ENCODE assay signal across 11 cellular contexts in genomic region chr11:83528225-83528624, GRCh38.
"Had no signal": no experiment of that assay in that cellular context is flagged by ENCODE, and none has a peak within 500 bp of the region (broad histone marks: within the 10 kb centered on the region; RNA-seq: fewer than 3 reads in every experiment).

No MANE protein-coding gene starts in this region.

- H3K36me3 ChIP-seq: HAP-1 had no signal

- DNase-seq: GM23248, GOT3, H7, H9, HCEC 1CT, HFFc6 had no signal

- FAIRE-seq: H1, H54 had no signal

- H3K4me1 ChIP-seq: HAP-1 had no signal

- ATAC-seq: GM23338, HCT116 had no signal

- H3K9me3 ChIP-seq: HAP-1 had no signal

- H3K4me3 ChIP-seq: GM23248, GM23338, HAP-1 had no signal

- H3K4me2 ChIP-seq: GM23338 had no signal

- H3K27ac ChIP-seq: GM23248 had no signal

- H2AFZ ChIP-seq: GM23248, GM23338 had no signal

- H3K9ac ChIP-seq: GM23248 had no signal
